Comparison of ENCODE assay signal across 7 cellular contexts in genomic region chr12:62221107-62221506, GRCh38.
"Had no signal": no experiment of that assay in that cellular context is flagged by ENCODE, and none has a peak within 500 bp of the region (broad histone marks: within the 10 kb centered on the region; RNA-seq: fewer than 3 reads in every experiment).

No MANE protein-coding gene starts in this region.

- DNase-seq: IMR-90, KBM-7, KG1 had no signal

- H3K9ac ChIP-seq: KMS-11 had no signal

- FAIRE-seq: HepG2, HTR-8/SVneo had no signal

- H3K27ac ChIP-seq: HL-60, KMS-11 had no signal

- ATAC-seq: HepG2 had no signal

- H3K4me2 ChIP-seq: KMS-11 had no signal
